Comparison of ENCODE assay signal across 8 cellular contexts in the genomic region with DNA sequence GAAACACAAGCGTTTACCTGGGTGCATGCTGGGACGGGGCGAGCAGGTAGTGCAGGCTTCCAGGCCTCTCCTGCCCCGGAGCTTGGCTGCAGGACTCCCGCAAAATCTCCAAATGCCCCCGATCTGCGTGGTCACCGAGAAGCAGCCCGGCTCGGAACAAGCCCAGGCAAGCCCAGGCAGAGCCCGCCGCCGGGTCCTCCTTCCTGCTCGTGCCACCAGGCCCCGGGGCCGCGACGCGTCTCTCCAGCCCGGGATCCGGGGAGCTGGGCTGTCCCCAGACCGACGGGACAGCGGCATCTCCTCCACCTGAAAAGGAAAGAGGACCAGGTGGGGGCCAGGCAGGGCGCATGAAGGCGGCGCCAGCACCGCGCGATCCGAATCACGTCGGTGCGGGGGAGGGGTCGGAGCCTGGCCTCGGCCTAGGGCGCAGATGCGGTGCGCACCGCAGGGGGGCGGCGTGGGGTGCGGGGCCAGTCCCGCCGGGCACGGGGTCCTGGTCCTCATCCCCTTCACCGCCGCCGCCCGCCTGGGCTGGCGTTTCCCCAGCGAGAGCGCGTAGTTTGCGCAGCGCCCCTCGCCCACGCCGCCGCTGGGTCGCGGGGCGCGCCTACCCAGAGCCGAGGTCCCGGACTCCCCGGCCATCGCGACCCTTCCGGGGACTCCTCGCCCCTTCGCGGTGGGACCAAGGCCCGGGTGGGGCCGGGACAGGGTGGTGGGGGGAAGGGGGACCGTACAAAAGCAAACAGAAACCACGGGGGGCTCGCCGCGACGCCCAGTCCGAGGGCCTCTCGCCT. TPM values are rescaled to one million over a fixed set of nuclear protein-coding genes. Genes with fewer than 3 reads are reported as not detected.
A peak's percentile ranks its signal among the peaks of the same experiment; 100 is the strongest.
DNase-seq lines count a peak whose midpoint lies in the region; TF ChIP-seq lines count a peak whose summit lies in the region.

No MANE protein-coding gene starts in this region.

- peak overlapping the region; percentile 58 for H3K4me3 ChIP-seq in HUES64 (ENCODE audit: low read length)
- peak overlapping the region; percentile 72 to 89 for H3K4me3 ChIP-seq in ascending aorta
- H3K4me3 ChIP-seq in iPS-18a (ENCODE audit: low read length), result peak overlapping the region; percentile 64
- H3K4me3 ChIP-seq in skeletal muscle tissue (ENCODE audit: low read length in 3 of 3), result peak overlapping the region; percentile 65 to 85 (median 76)

- DNase-seq in activated CD4-positive, alpha-beta T cell treated with anti-CD3 and anti-CD28 coated beads for 48 hours, result peak; percentile 29
- DNase-seq in activated CD4-positive, alpha-beta T cell treated with anti-CD3 and anti-CD28 coated beads for 1 hour, result no peak
- DNase-seq in ascending aorta (ENCODE audit: low spot score in 2 of 2) (no peak), superior temporal gyrus (ENCODE audit: extremely low spot score) (no peak), NCI-H82 treated with DMSO at 0.1 percent for 48 hours (lab: John Stamatoyannopoulos, UW; ENCODE audit: unreplicated experiment) (no peak)

- H3K36me3 ChIP-seq in HUES64 (ENCODE audit: insufficient read depth, low read length), result 0 out of 2 replicates have a peak, but pooled peaks cover 4% of the 10 kb centered on the region
- peaks cover 5 to 13% of the 10 kb centered on the region in 2 donors for H3K36me3 ChIP-seq in ascending aorta
- no peaks in the 10 kb centered on the region for H3K36me3 ChIP-seq in iPS-18a (ENCODE audit: control insufficient read depth, low read depth, low read length)
- no peaks in the 10 kb centered on the region for H3K36me3 ChIP-seq in skeletal muscle tissue (ENCODE audit: control insufficient read depth in 3 of 3, insufficient read depth in 3 of 3, low read length in 3 of 3)

- intact Hi-C loops in ascending aorta (cut with DNase I), result loop anchor here (1.0 to 5.0 kb wide), 4 partner anchors 16 to 71 kb away; partner anchors contain the start of gene H6PD

- no peaks in the 10 kb centered on the region for H3K9me3 ChIP-seq in HUES64 (ENCODE audit: insufficient read depth, low read depth, low read length)
- H3K9me3 ChIP-seq in ascending aorta, result no peaks in the 10 kb centered on the region
- no peaks in the 10 kb centered on the region for H3K9me3 ChIP-seq in iPS-18a (ENCODE audit: control insufficient read depth, low read depth, low read length)
- no peaks in the 10 kb centered on the region for H3K9me3 ChIP-seq in skeletal muscle tissue (ENCODE audit: control insufficient read depth in 3 of 3, low read length in 3 of 3)

- under 1% methylated on average over 83 of the region's 83 CpGs for WGBS in HUES64

- H3K9ac ChIP-seq in HUES64 (ENCODE audit: low read depth, low read length) (peak overlapping the region; percentile 87), iPS-18a (ENCODE audit: low read length) (peak overlapping the region; percentile 58), skeletal muscle tissue (ENCODE audit: low read depth in 1 of 3, low read length in 3 of 3) (peak overlapping the region in 2 of 3 donors; percentile 56 to 79)

- H3K27me3 ChIP-seq in HUES64 (ENCODE audit: insufficient read depth, low read length) (peaks cover 30% of the 10 kb centered on the region), ascending aorta (no peaks in the 10 kb centered on the region), iPS-18a (ENCODE audit: control insufficient read depth, insufficient read depth, low read length) (peaks cover 31% of the 10 kb centered on the region), skeletal muscle tissue (ENCODE audit: control insufficient read depth in 3 of 3, insufficient read depth in 3 of 3, low read length in 3 of 3) (peaks cover 0 to 19% (median 6%) of the 10 kb centered on the region in 3 donors)

- TF ChIP-seq CTCF in ascending aorta (IDR thresholded peaks at IDR 0.05), result peak; percentile 16 to 56 (median 41)

- 0 out of 2 replicates have a peak overlapping the region, but pooled peaks have one; percentile 22 for H3K27ac ChIP-seq in HUES64 (ENCODE audit: low read depth, low read length)
- peak overlapping the region; percentile 75 for H3K27ac ChIP-seq in ascending aorta
- H3K27ac ChIP-seq in iPS-18a (ENCODE audit: low read length), result no peak overlapping the region
- H3K27ac ChIP-seq in skeletal muscle tissue (ENCODE audit: low read depth, low read length), result peak overlapping the region; percentile 36

- no peaks in the 10 kb centered on the region; the same call in 1 of the 2 replicates for H3K4me1 ChIP-seq in HUES64 (ENCODE audit: insufficient read depth, low read length)
- H3K4me1 ChIP-seq in ascending aorta, result peaks cover 7 to 18% of the 10 kb centered on the region in 2 donors
- H3K4me1 ChIP-seq in iPS-18a (ENCODE audit: control insufficient read depth, low read depth, low read length), result peaks cover 18% of the 10 kb centered on the region
- H3K4me1 ChIP-seq in skeletal muscle tissue (ENCODE audit: control insufficient read depth in 3 of 3, insufficient read depth in 3 of 3, low read length in 3 of 3), result peaks cover 3 to 26% (median 15%) of the 10 kb centered on the region in 3 donors

RNA-seq across cellular contexts. Expression of gene H6PD, which starts 52.4 kb away (rescaled TPM):
- 3.1 TPM for polyA plus RNA-seq in HUES64 (2013, experiment 1 of 2)
- polyA plus RNA-seq in HUES64 (2013, experiment 2 of 2), result 5.7 TPM
- total RNA-seq in ascending aorta (56.8 TPM), skeletal muscle tissue (24.5 TPM)

RNA-seq across cellular contexts. Expression of gene GPR157, which starts 53.3 kb away (rescaled TPM):
- polyA plus RNA-seq in HUES64 (2013, experiment 1 of 2), result 0.95 TPM
- 1.3 TPM for polyA plus RNA-seq in HUES64 (2013, experiment 2 of 2)
- 7.1 TPM for total RNA-seq in ascending aorta
- total RNA-seq in skeletal muscle tissue, result 2.6 TPM
